Comparison of ENCODE assay signal across 8 cellular contexts in the genomic region with DNA sequence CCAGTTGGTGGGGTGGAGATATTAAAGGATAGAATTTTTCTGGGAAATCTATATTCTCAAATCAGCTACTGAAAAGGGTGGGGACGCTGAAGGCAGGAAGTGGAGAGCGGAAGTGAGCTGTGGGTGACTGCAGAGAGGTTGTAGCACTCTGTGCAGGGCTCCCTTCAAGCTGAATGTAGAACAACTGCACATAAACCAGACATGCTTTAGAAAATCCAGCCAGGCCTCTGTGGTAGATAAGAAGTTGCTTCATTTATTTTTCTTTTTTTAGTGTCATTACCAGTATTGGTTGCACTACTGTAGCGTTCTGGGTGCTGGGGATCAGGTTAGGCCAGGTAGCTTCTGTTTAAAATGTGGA.
DNase-seq lines count a peak whose midpoint lies in the region; ATAC-seq, FAIRE-seq and TF ChIP-seq lines count a peak whose summit lies in the region.

No MANE protein-coding gene starts in this region.

- intact Hi-C loops in mammary epithelial cell (cut with micrococcal nuclease) = no loop called here

- H3K56ac ChIP-seq in H1 (replicated peaks; ENCODE audit: insufficient read length, low read depth, low read length) = no peak overlapping the region

- TF ChIP-seq EP300 in H1 (IDR thresholded peaks at IDR 0.05; ENCODE audit: borderline replicate concordance in 1 of 2, low read depth in 2 of 2, low read length in 2 of 2) = no peak

- DNase-seq in T-helper 22 cell (ENCODE audit: low read depth) (peak; percentile 53), H1 (ENCODE audit: low read depth in 1 of 2, low spot score in 2 of 2) (no peak), NCI-H1694 treated with DMSO at 0.1 percent for 48 hours (lab: John Stamatoyannopoulos, UW) (no peak), mammary epithelial cell (no peak), H7 (no peak)
- peak; percentile 31 for DNase-seq in stimulated activated CD8-positive, alpha-beta memory T cell treated with anti-CD3 and anti-CD28 coated beads, Interleukin-12 subunit alpha, Interleukin-12 subunit beta, amount 100 ng/mL, for 4 hours (ENCODE audit: low read depth)

- H2BK20ac ChIP-seq in H1 (ENCODE audit: low read length) = no peak overlapping the region

- TF ChIP-seq CTCF in H1 (IDR thresholded peaks at IDR 0.05; ENCODE audit: control extremely low read depth in 1 of 3, insufficient read depth in 1 of 3, low read depth in 1 of 3, low read length in 3 of 3) (no peak), mammary epithelial cell (conservative IDR thresholded peaks at IDR 0.05 in 1 of 2, IDR thresholded peaks at IDR 0.05 in 1 of 2; ENCODE audit: extremely low read depth in 1 of 2, insufficient read depth in 1 of 2, low read depth in 1 of 2, low read length in 2 of 2) (no peak)

- TF ChIP-seq POLR2A in H1 (IDR thresholded peaks at IDR 0.05; ENCODE audit: control extremely low read depth in 1 of 2, low read depth in 2 of 2, low read length in 2 of 2) = no peak

- H3K9ac ChIP-seq in H1 (replicated peaks in 1 of 4; ENCODE audit: extremely low read depth in 1 of 4, low read depth in 3 of 4, low read length in 3 of 4) (no peak overlapping the region), mammary epithelial cell (ENCODE audit: insufficient read depth, low read length) (no peak overlapping the region)

- 81% methylated on average over 3 of the region's 3 CpGs; no CpG with 5 or more reads in 1 of the 2 experiments for WGBS in H1 (ENCODE audit: extremely low coverage in 1 of 2, insufficient coverage in 1 of 2, insufficient read length in 1 of 2, insufficient replicate concordance in 2 of 2, low coverage in 1 of 2, low lambda C conversion rate in 2 of 2, missing lambda C conversion rate in 1 of 2), 2 experiments
- 69% methylated on average over 3 of the region's 3 CpGs for WGBS in mammary epithelial cell (ENCODE audit: low coverage, missing lambda C conversion rate)

- BruUV-seq in mammary epithelial cell (replicated peaks; lab: Mats Ljungman, UMichigan) = no TSS peak

- H3K4ac ChIP-seq in H1 (replicated peaks; ENCODE audit: insufficient read length, low read depth, low read length) = no peak overlapping the region

- dilution Hi-C loops in mammary epithelial cell (cut with HindIII; ENCODE audit: low sequenced_read_pairs) = no loop called here

- no peak overlapping the region for H3K23ac ChIP-seq in H1 (ENCODE audit: insufficient read length)

- H4K5ac ChIP-seq in H1 (ENCODE audit: insufficient read length, low read depth, low read length) = no peak overlapping the region

- ATAC-seq in GM19324 (IDR thresholded peaks at IDR 0.05; ENCODE audit: low FRiP score, unreplicated experiment) (peak; percentile 60), HG03097 (IDR thresholded peaks at IDR 0.05; ENCODE audit: low FRiP score, unreplicated experiment) (peak; percentile 77)

- H3K27ac ChIP-seq in H1 (ENCODE audit: low read depth, low read length) (no peak overlapping the region), mammary epithelial cell (ENCODE audit: insufficient read depth, low read depth, low read length) (no peak overlapping the region)

- H3K79me2 ChIP-seq in H1 (ENCODE audit: control insufficient read depth in 1 of 2, insufficient read depth in 2 of 2, low read length in 2 of 2) (no peaks in the 10 kb centered on the region), mammary epithelial cell (ENCODE audit: insufficient read depth, low read length) (no peaks in the 10 kb centered on the region)

- no peak overlapping the region for H2BK120ac ChIP-seq in H1 (replicated peaks; ENCODE audit: low read depth, low read length)

- H3K36me3 ChIP-seq in H1 (ENCODE audit: control insufficient read depth in 2 of 4, insufficient read depth in 4 of 4, low read length in 3 of 4) = no peaks in the 10 kb centered on the region
- H3K36me3 ChIP-seq in mammary epithelial cell (ENCODE audit: insufficient read depth, low read length) = no peaks in the 10 kb centered on the region
- H3K36me3 ChIP-seq in H7 (replicated peaks; ENCODE audit: control insufficient read depth, insufficient read depth, low read length) = no peaks in the 10 kb centered on the region

- H3K9me3 ChIP-seq in H1 (ENCODE audit: insufficient read depth in 2 of 2, low read depth in 1 of 2, low read length in 1 of 2) = no peaks in the 10 kb centered on the region; a peak in 1 of 4 replicates
- H3K9me3 ChIP-seq in mammary epithelial cell (replicated peaks; ENCODE audit: insufficient read depth, low read length) = peaks cover 8% of the 10 kb centered on the region

- no peak overlapping the region for H2BK5ac ChIP-seq in H1 (ENCODE audit: low read depth, low read length)

- H3K14ac ChIP-seq in H1 (ENCODE audit: insufficient read length) = no peak overlapping the region

- H3K4me3 ChIP-seq in H1 (ENCODE audit: extremely low read depth in 1 of 4, insufficient read depth in 2 of 4, low read depth in 3 of 4, low read length in 4 of 4) (no peak overlapping the region), mammary epithelial cell (replicated peaks in 1 of 3; ENCODE audit: insufficient read depth in 1 of 3, low read depth in 2 of 3, low read length in 3 of 3) (no peak overlapping the region), H7 (ENCODE audit: insufficient read depth, low read depth, low read length) (no peak overlapping the region)

- no peak overlapping the region for H2BK15ac ChIP-seq in H1 (ENCODE audit: low read length)

- H3K18ac ChIP-seq in H1 (ENCODE audit: extremely low read depth, low read length) = no peak overlapping the region

- CTCF ChIA-PET in H1 (lab: Charles Lee; ENCODE audit: partially characterized antibody) (interaction anchor here (0.9 to 2.3 kb wide), 3 partner anchors 14 to 125 kb away, joined by 3 to 8 read pairs (median 5); no protein-coding TSS in a partner anchor), mammary epithelial cell (lab: Charles Lee; ENCODE audit: low non-redundant PET) (no interaction called here)

- no peaks in the 10 kb centered on the region for H3K23me2 ChIP-seq in H1 (ENCODE audit: low read depth, low read length)

- H3K27me3 ChIP-seq in H1 (replicated peaks in 1 of 4; ENCODE audit: control insufficient read depth in 3 of 4, extremely low read depth in 1 of 4, insufficient read depth in 3 of 4, low read length in 3 of 4) (no peaks in the 10 kb centered on the region), mammary epithelial cell (ENCODE audit: insufficient read depth, low read length) (no peaks in the 10 kb centered on the region), H7 (ENCODE audit: control insufficient read depth, insufficient read depth, low read length) (no peaks in the 10 kb centered on the region)

- H2BK12ac ChIP-seq in H1 (ENCODE audit: low read depth, low read length) = no peak overlapping the region

- in situ Hi-C loops in mammary epithelial cell (cut with MboI; ENCODE audit: low sequenced_read_pairs in 2 of 2) = no loop called here

- TF ChIP-seq RAD21 in H1 (IDR thresholded peaks at IDR 0.05 in 1 of 2, conservative IDR thresholded peaks at IDR 0.05 in 1 of 2; ENCODE audit: low read depth in 2 of 2, low read length in 2 of 2) = no peak

- H3K79me1 ChIP-seq in H1 (ENCODE audit: low read depth, low read length) = no peaks in the 10 kb centered on the region

- no peak overlapping the region for H4K91ac ChIP-seq in H1 (replicated peaks; ENCODE audit: insufficient read length, low read length)

- H4K20me1 ChIP-seq in H1 (replicated peaks in 1 of 2; ENCODE audit: control insufficient read depth in 1 of 2, insufficient read depth in 2 of 2, low read length in 2 of 2) (no peaks in the 10 kb centered on the region), mammary epithelial cell (ENCODE audit: insufficient read depth, low read length) (no peaks in the 10 kb centered on the region)

- H2AK5ac ChIP-seq in H1 (ENCODE audit: low read depth, low read length) = no peak overlapping the region

- peak overlapping the region; percentile 2 to 39; a peak in 2 of 4 replicates for H3K4me2 ChIP-seq in H1 (ENCODE audit: insufficient read depth in 1 of 2, low read depth in 2 of 2, low read length in 2 of 2)
- H3K4me2 ChIP-seq in mammary epithelial cell (ENCODE audit: insufficient read depth, low read depth, low read length) = no peak overlapping the region

- peaks cover 0 to 27% (median 19%) of the 10 kb centered on the region in 4 experiments; a peak in 5 of 7 replicates for H3K4me1 ChIP-seq in H1 (replicated peaks in 1 of 4; ENCODE audit: control insufficient read depth in 3 of 4, insufficient read depth in 4 of 4, low read length in 3 of 4)
- H3K4me1 ChIP-seq in mammary epithelial cell (ENCODE audit: insufficient read depth, low read length) = no peaks in the 10 kb centered on the region

- no peak overlapping the region for H2AFZ ChIP-seq in H1 (ENCODE audit: low read length)
- H2AFZ ChIP-seq in mammary epithelial cell (ENCODE audit: low read depth, low read length) = no peak overlapping the region

- FAIRE-seq in H1 (lab: Jason Lieb, UNC) = no peak

- no peak overlapping the region for H4K8ac ChIP-seq in H1 (ENCODE audit: extremely low read depth, insufficient read depth, low read length)

- POLR2A ChIA-PET in H1 (lab: Charles Lee; ENCODE audit: partially characterized antibody) = interaction anchor here (1.2 to 1.3 kb wide), 2 partner anchors 13 to 14 kb away, joined by 3 read pairs; no protein-coding TSS in a partner anchor

TF ChIP-seq in H1, 55 proteins besides CTCF, POLR2A, EP300 and RAD21:
- TF ChIP-seq PHF8 (conservative IDR thresholded peaks at IDR 0.05; ENCODE audit: low read depth, low read length) = no peak
- TF ChIP-seq MAFK (IDR thresholded peaks at IDR 0.05; ENCODE audit: low read depth, low read length) = no peak
- no peak for TF ChIP-seq SAP30 (IDR thresholded peaks at IDR 0.05; ENCODE audit: insufficient read depth, insufficient replicate concordance, low read length)
- no peak for TF ChIP-seq SP1 (IDR thresholded peaks at IDR 0.05; ENCODE audit: low read depth, low read length)
- TF ChIP-seq NANOG (IDR thresholded peaks at IDR 0.05; ENCODE audit: insufficient read depth, low read depth, low read length, poor library complexity, severe bottlenecking) = no peak
- no peak for TF ChIP-seq FOSL1 (IDR thresholded peaks at IDR 0.05; ENCODE audit: insufficient read depth, low read depth, low read length)
- TF ChIP-seq CBX8 (IDR thresholded peaks at IDR 0.05; ENCODE audit: borderline replicate concordance, low read depth, low read length) = no peak
- no peak for TF ChIP-seq RBBP5 (IDR thresholded peaks at IDR 0.05; ENCODE audit: borderline replicate concordance, low read depth, low read length)
- no peak for TF ChIP-seq CREB1 (IDR thresholded peaks at IDR 0.05)

Comparison
In these comparisons a context has a peak if more than half of its experiments do, and no peak if none do; other contexts are left out.
1. DNase-seq: peak in T-helper 22 cell (single experiment) and stimulated activated CD8-positive, alpha-beta memory T cell treated with anti-CD3 and anti-CD28 coated beads, Interleukin-12 subunit alpha, Interleukin-12 subunit beta, amount 100 ng/mL, for 4 hours (single experiment); none in H1 (0 of 2), NCI-H1694 treated with DMSO at 0.1 percent for 48 hours (single experiment), mammary epithelial cell (single experiment) and H7 (single experiment).